In genomic region chr3:159928692-159929091, GRCh38 we compare ENCODE assay signal across 11 cellular contexts. TPM values are rescaled to one million over a fixed set of nuclear protein-coding genes. Genes with fewer than 3 reads are reported as not detected.
DNase-seq lines count a peak whose midpoint lies in the region; ATAC-seq and TF ChIP-seq lines count a peak whose summit lies in the region.
"Had no signal": no experiment of that assay in that cellular context is flagged by ENCODE, and none has a peak within 500 bp of the region (broad histone marks: within the 10 kb centered on the region; RNA-seq: fewer than 3 reads in every experiment).

No MANE protein-coding gene starts in this region.

- ATAC-seq in Right ventricle myocardium superior (ENCODE audit: poor library complexity) = peak; percentile 32
- ATAC-seq in upper lobe of left lung (ENCODE audit: low FRiP score in 2 of 2) = peak in 1 of 2 donors; percentile 33
- no peak for ATAC-seq in left colon

- intact Hi-C loops in Right ventricle myocardium superior (cut with DNase I) (no loop called here), cardiac septum (cut with DNase I) (no loop called here), left colon (cut with DNase I, micrococcal nuclease) (loop anchor here in 1 of 2 donors (5.0 kb wide), 1 partner anchor 74 kb away; no protein-coding TSS in a partner anchor)
- intact Hi-C loops in activated T-helper 2 cell treated with anti-CD3 and anti-CD28 coated beads, Interferon-gamma antibody, Interleukin-2, Interleukin-4, amounts not matched to agents 10 μg/mL and 5 μg/mL and 100 μg/mL, durations not matched to agents 14 hours and 24 hours and 36 hours (cut with micrococcal nuclease) = loop anchor here (5.0 kb wide), 1 partner anchor 79 kb away; no protein-coding TSS in a partner anchor

- no peaks in the 10 kb centered on the region for H3K27me3 ChIP-seq in upper lobe of left lung
- H3K27me3 ChIP-seq: BE2C had no signal

- no peak overlapping the region for H3K27ac Mint-ChIP-seq in activated T-helper 2 cell treated with anti-CD3 and anti-CD28 coated beads, Interferon-gamma antibody, Interleukin-2, Interleukin-4, amounts not matched to agents 10 μg/mL and 5 μg/mL and 100 μg/mL, durations not matched to agents 14 hours and 24 hours and 36 hours
- H3K27ac Mint-ChIP-seq: activated T-helper 1 cell treated with anti-CD3 and anti-CD28 coated beads, Interleukin-12 subunit alpha, Interleukin-12 subunit beta, Interleukin-2, Interleukin-4 antibody, amounts not matched to agents 30 ng/mL and 10 ng/mL and 1 ng/mL, durations not matched to agents 14 hours and 24 hours and 36 hours had no signal

- peak overlapping the region in 3 of 4 donors; percentile 44 to 77 (median 59) for H3K27ac ChIP-seq in upper lobe of left lung

- in situ Hi-C loops in astrocyte of the cerebellum (cut with HindIII; ENCODE audit: low sequenced_read_pairs) = no loop called here

- H3K4me1 Mint-ChIP-seq in activated T-helper 2 cell treated with anti-CD3 and anti-CD28 coated beads, Interferon-gamma antibody, Interleukin-2, Interleukin-4, amounts not matched to agents 10 μg/mL and 5 μg/mL and 100 μg/mL, durations not matched to agents 14 hours and 24 hours and 36 hours (ENCODE audit: low read depth) = peaks cover 9% of the 10 kb centered on the region

- H3K4me3 ChIP-seq in astrocyte of the cerebellum (ENCODE audit: low read depth, low read length) (no peak overlapping the region), upper lobe of left lung (no peak overlapping the region)

- no peak for TF ChIP-seq CTCF in astrocyte of the cerebellum (IDR thresholded peaks at IDR 0.05; ENCODE audit: low read depth, low read length, missing control alignments)
- TF ChIP-seq CTCF in upper lobe of left lung (IDR thresholded peaks at IDR 0.05) = no peak

- H3K36me3 ChIP-seq in upper lobe of left lung = no peaks in the 10 kb centered on the region
- H3K36me3 ChIP-seq: BE2C had no signal

- WGBS in upper lobe of left lung, 2 donors = 85 to 93% methylated on average over 6 of the region's 6 CpGs

- H3K9me3 ChIP-seq in upper lobe of left lung = peaks cover 0 to 7% (median 1%) of the 10 kb centered on the region in 4 donors

- TF ChIP-seq POLR2A in upper lobe of left lung (IDR thresholded peaks at IDR 0.05) = no peak

- H3K36me3 Mint-ChIP-seq in activated T-helper 2 cell treated with anti-CD3 and anti-CD28 coated beads, Interferon-gamma antibody, Interleukin-2, Interleukin-4, amounts not matched to agents 10 μg/mL and 5 μg/mL and 100 μg/mL, durations not matched to agents 14 hours and 24 hours and 36 hours (ENCODE audit: low read depth) = peaks cover 3% of the 10 kb centered on the region

- no peak for TF ChIP-seq EP300 in upper lobe of left lung (IDR thresholded peaks at IDR 0.05)

- peaks cover 0 to 13% (median 6%) of the 10 kb centered on the region in 4 donors for H3K4me1 ChIP-seq in upper lobe of left lung
- H3K4me1 ChIP-seq: BE2C had no signal

- no peaks in the 10 kb centered on the region for H3K27me3 Mint-ChIP-seq in activated T-helper 2 cell treated with anti-CD3 and anti-CD28 coated beads, Interferon-gamma antibody, Interleukin-2, Interleukin-4, amounts not matched to agents 10 μg/mL and 5 μg/mL and 100 μg/mL, durations not matched to agents 14 hours and 24 hours and 36 hours (ENCODE audit: low read depth)

- no peak overlapping the region for H3K4me3 Mint-ChIP-seq in activated T-helper 2 cell treated with anti-CD3 and anti-CD28 coated beads, Interferon-gamma antibody, Interleukin-2, Interleukin-4, amounts not matched to agents 10 μg/mL and 5 μg/mL and 100 μg/mL, durations not matched to agents 14 hours and 24 hours and 36 hours (ENCODE audit: low read depth)
- H3K4me3 Mint-ChIP-seq: activated T-helper 1 cell treated with anti-CD3 and anti-CD28 coated beads, Interleukin-12 subunit alpha, Interleukin-12 subunit beta, Interleukin-2, Interleukin-4 antibody, amounts not matched to agents 30 ng/mL and 10 ng/mL and 1 ng/mL, durations not matched to agents 14 hours and 24 hours and 36 hours had no signal

- H3K9me3 Mint-ChIP-seq in activated T-helper 2 cell treated with anti-CD3 and anti-CD28 coated beads, Interferon-gamma antibody, Interleukin-2, Interleukin-4, amounts not matched to agents 10 μg/mL and 5 μg/mL and 100 μg/mL, durations not matched to agents 14 hours and 24 hours and 36 hours = peaks cover 16% of the 10 kb centered on the region

- no peak for DNase-seq in Right ventricle myocardium superior
- DNase-seq in cardiac septum (ENCODE audit: low spot score) = no peak
- DNase-seq in astrocyte of the cerebellum (ENCODE audit: low read depth) = peak; percentile 83
- peak; percentile 99 for DNase-seq in kidney tubule cell (ENCODE audit: low spot score)
- DNase-seq in upper lobe of left lung = no peak
- DNase-seq in left colon = no peak
- DNase-seq in NCI-H2227 (lab: John Stamatoyannopoulos, UW; ENCODE audit: unreplicated experiment) = no peak
- no peak for DNase-seq in activated T-helper 2 cell treated with anti-CD3 and anti-CD28 coated beads, Interferon-gamma antibody, Interleukin-2, Interleukin-4, amounts not matched to agents 10 μg/mL and 5 μg/mL and 100 μg/mL, durations not matched to agents 14 hours and 24 hours and 36 hours (ENCODE audit: low spot score)
- DNase-seq: BE2C; stimulated activated naive CD8-positive, alpha-beta T cell treated with anti-CD3 and anti-CD28 coated beads, Interleukin-15, Interleukin-2, amounts not matched to agents 100 U/mL and 50 U/mL, for 24 hours had no signal

RNA-seq across cellular contexts. Expression of gene IL12A, which starts 59.9 kb away (rescaled TPM):
- total RNA-seq in Right ventricle myocardium superior (0.91 TPM), cardiac septum (0.51 TPM), upper lobe of left lung (1 to 10 TPM in 3 of 6 donors, under 1 TPM in 2, not detected in 1; 0.52 to 7.3 (median 1.2) TPM), left colon (under 1 TPM; 0.17 to 0.67 TPM)
- 0.53 and 0.87 TPM in 2 replicates for total RNA-seq in activated T-helper 2 cell treated with anti-CD3 and anti-CD28 coated beads, Interferon-gamma antibody, Interleukin-2, Interleukin-4, amounts not matched to agents 10 μg/mL and 5 μg/mL and 100 μg/mL, durations not matched to agents 14 hours and 24 hours and 36 hours

Comparison
In these comparisons a context has a peak if more than half of its experiments do, and no peak if none do; other contexts are left out.
1. DNase-seq: peak in astrocyte of the cerebellum (single experiment) and kidney tubule cell (single experiment); none in Right ventricle myocardium superior (single experiment), cardiac septum (single experiment), upper lobe of left lung (0 of 2), left colon (0 of 2), NCI-H2227 (single experiment) and activated T-helper 2 cell treated with anti-CD3 and anti-CD28 coated beads, Interferon-gamma antibody, Interleukin-2, Interleukin-4, amounts not matched to agents 10 μg/mL and 5 μg/mL and 100 μg/mL, durations not matched to agents 14 hours and 24 hours and 36 hours (single experiment).